In the genomic region with DNA sequence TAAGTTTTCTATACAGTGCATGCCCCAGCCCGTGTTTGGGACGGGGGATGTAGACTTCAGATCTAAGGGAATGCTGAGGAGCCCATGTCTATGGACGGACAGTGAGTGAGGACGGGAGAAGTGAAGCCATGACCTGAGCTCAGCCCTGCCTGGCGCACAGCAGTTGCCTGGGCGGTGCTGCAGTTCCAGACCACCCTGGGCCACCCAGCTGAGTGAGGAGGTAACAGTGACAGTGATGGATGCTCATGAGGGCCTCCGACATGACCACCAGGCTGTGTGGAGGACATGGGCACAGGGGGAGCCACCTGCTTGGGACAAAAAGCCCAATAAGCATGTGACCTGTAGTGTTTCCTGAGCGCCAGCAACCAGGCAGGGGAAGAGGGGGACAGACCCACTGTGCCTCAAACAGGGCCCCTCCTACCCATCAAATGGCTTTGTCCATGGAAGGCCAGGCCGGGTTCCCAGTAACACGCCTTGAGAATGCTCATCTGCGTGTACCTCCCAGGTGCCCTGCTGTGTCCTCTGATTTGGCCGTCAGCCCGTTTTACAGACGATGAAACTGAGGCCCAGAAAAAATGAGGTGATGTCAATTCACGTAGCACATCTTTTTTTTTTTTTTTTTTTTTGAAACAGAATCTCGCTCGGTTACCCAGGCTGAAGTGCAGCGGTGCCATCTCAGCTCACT, we compare ENCODE assay signal across 1 cellular context.
TF ChIP-seq lines count a peak whose summit lies in the region.

No MANE protein-coding gene starts in this region.

TF ChIP-seq in GM23338, 12 proteins besides CTCF, POLR2A, EP300 and RAD21:
- TF ChIP-seq ZNF331 (CRISPR knock-in tag; IDR thresholded peaks at IDR 0.05; ENCODE audit: low read depth) (no peak), EZH2phosphoT487 (IDR thresholded peaks at IDR 0.05; ENCODE audit: unreplicated experiment) (no peak), CREB1 (CRISPR knock-in tag; IDR thresholded peaks at IDR 0.05; ENCODE audit: low read depth) (no peak), NANOG (IDR thresholded peaks at IDR 0.05; ENCODE audit: borderline replicate concordance) (no peak), STAT1 (IDR thresholded peaks at IDR 0.05; ENCODE audit: unreplicated experiment) (no peak), ZNF462 (CRISPR knock-in tag; IDR thresholded peaks at IDR 0.05) (no peak), JUNB (IDR thresholded peaks at IDR 0.05; ENCODE audit: unreplicated experiment) (no peak)
- TF ChIP-seq, protein P1, sequence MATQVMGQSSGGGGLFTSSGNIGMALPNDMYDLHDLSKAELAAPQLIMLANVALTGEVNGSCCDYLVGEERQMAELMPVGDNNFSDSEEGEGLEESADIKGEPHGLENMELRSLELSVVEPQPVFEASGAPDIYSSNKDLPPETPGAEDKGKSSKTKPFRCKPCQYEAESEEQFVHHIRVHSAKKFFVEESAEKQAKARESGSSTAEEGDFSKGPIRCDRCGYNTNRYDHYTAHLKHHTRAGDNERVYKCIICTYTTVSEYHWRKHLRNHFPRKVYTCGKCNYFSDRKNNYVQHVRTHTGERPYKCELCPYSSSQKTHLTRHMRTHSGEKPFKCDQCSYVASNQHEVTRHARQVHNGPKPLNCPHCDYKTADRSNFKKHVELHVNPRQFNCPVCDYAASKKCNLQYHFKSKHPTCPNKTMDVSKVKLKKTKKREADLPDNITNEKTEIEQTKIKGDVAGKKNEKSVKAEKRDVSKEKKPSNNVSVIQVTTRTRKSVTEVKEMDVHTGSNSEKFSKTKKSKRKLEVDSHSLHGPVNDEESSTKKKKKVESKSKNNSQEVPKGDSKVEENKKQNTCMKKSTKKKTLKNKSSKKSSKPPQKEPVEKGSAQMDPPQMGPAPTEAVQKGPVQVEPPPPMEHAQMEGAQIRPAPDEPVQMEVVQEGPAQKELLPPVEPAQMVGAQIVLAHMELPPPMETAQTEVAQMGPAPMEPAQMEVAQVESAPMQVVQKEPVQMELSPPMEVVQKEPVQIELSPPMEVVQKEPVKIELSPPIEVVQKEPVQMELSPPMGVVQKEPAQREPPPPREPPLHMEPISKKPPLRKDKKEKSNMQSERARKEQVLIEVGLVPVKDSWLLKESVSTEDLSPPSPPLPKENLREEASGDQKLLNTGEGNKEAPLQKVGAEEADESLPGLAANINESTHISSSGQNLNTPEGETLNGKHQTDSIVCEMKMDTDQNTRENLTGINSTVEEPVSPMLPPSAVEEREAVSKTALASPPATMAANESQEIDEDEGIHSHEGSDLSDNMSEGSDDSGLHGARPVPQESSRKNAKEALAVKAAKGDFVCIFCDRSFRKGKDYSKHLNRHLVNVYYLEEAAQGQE (IDR thresholded peaks at IDR 0.05; ENCODE audit: unreplicated experiment), result no peak
